Comparison of ENCODE assay signal across 1 cellular context in genomic region chr12:1500095-1500801, GRCh38.
TF ChIP-seq lines count a peak whose summit lies in the region.

No MANE protein-coding gene starts in this region.

TF ChIP-seq in K562, 482 proteins besides CTCF, POLR2A, EP300 and RAD21 (continued from another document and continues in another):
- TF ChIP-seq ZBTB43 (CRISPR knock-in tag; IDR thresholded peaks at IDR 0.05) = no peak
- TF ChIP-seq BRD4 (IDR thresholded peaks at IDR 0.05) = no peak
- TF ChIP-seq FOXA3 (CRISPR knock-in tag; conservative IDR thresholded peaks at IDR 0.05 in 1 of 2, IDR thresholded peaks at IDR 0.05 in 1 of 2) = no peak; a peak in 1 of 4 replicates
- no peak for TF ChIP-seq ATF1 (CRISPR knock-in tag; IDR thresholded peaks at IDR 0.05)
- peak; percentile 78 for TF ChIP-seq ATF1 (tag; IDR thresholded peaks at IDR 0.05)
- TF ChIP-seq TSC22D4 (tag; IDR thresholded peaks at IDR 0.05) = no peak
- no peak; the same call in 1 of the 2 replicates for TF ChIP-seq E2F4 (CRISPR knock-in tag; IDR thresholded peaks at IDR 0.05; ENCODE audit: low read depth)
- TF ChIP-seq ZKSCAN3 (CRISPR knock-in tag; IDR thresholded peaks at IDR 0.05) = no peak
- no peak for TF ChIP-seq ETS2 (tag; IDR thresholded peaks at IDR 0.05; ENCODE audit: borderline replicate concordance, poor library complexity, severe bottlenecking)
- TF ChIP-seq ZNF197 (CRISPR knock-in tag; IDR thresholded peaks at IDR 0.05; ENCODE audit: low read depth) = 0 out of 2 replicates have a peak, but pooled peaks have one; percentile 44
- TF ChIP-seq MLX (CRISPR knock-in tag; conservative IDR thresholded peaks at IDR 0.05) = no peak
- no peak for TF ChIP-seq ZBTB33 (CRISPR knock-in tag; IDR thresholded peaks at IDR 0.05)
- no peak for TF ChIP-seq NR3C1 (CRISPR knock-in tag; IDR thresholded peaks at IDR 0.05)
- TF ChIP-seq HLTF (IDR thresholded peaks at IDR 0.05) = no peak
- no peak for TF ChIP-seq SP1 (CRISPR knock-in tag; IDR thresholded peaks at IDR 0.05)
- no peak for TF ChIP-seq TBP (optimal IDR thresholded peaks at IDR 0.05; ENCODE audit: low read depth, low read length)
- 0 out of 2 replicates have a peak, but pooled peaks have one; percentile 18 for TF ChIP-seq JUN (IDR thresholded peaks at IDR 0.05; ENCODE audit: borderline replicate concordance, low read depth, low read length)
- no peak for TF ChIP-seq JUN (CRISPR knock-in tag; IDR thresholded peaks at IDR 0.05; ENCODE audit: borderline replicate concordance)
- TF ChIP-seq ATF7 (IDR thresholded peaks at IDR 0.05) = peak; percentile 79
- peak; percentile 51 for TF ChIP-seq HMGN3 (IDR thresholded peaks at IDR 0.05; ENCODE audit: borderline replicate concordance, extremely low read depth, insufficient read length, low read depth, low read length)
- TF ChIP-seq MAFF (IDR thresholded peaks at IDR 0.05; ENCODE audit: low read length) = peak; percentile 89
- no peak for TF ChIP-seq SMAD2 (IDR thresholded peaks at IDR 0.05; ENCODE audit: low read depth, low read length)
- TF ChIP-seq CBX8 (IDR thresholded peaks at IDR 0.05; ENCODE audit: borderline replicate concordance, extremely low read depth, low read depth, low read length, poor library complexity, severe bottlenecking) = no peak
- TF ChIP-seq MNT (conservative IDR thresholded peaks at IDR 0.05) = peak in 1 of 2 experiments; percentile 65; a peak in 3 of 4 replicates
- peak; percentile 33 for TF ChIP-seq CCNT2 (IDR thresholded peaks at IDR 0.05; ENCODE audit: borderline replicate concordance, extremely low read depth, insufficient read length, low read depth, low read length)
- TF ChIP-seq UBTF (IDR thresholded peaks at IDR 0.05; ENCODE audit: borderline replicate concordance in 1 of 2, low read depth in 2 of 2, low read length in 2 of 2) = no peak
- TF ChIP-seq NCOA4 (IDR thresholded peaks at IDR 0.05; ENCODE audit: partially characterized antibody) = no peak
- TF ChIP-seq ZNF740 (CRISPR knock-in tag; IDR thresholded peaks at IDR 0.05) = no peak
- TF ChIP-seq ZNF740 (tag; IDR thresholded peaks at IDR 0.05) = no peak
- TF ChIP-seq NFE2L1 (tag; IDR thresholded peaks at IDR 0.05; ENCODE audit: borderline replicate concordance, low read depth) = peak; percentile 65
- no peak for TF ChIP-seq XRCC5 (IDR thresholded peaks at IDR 0.05; ENCODE audit: low read depth, low read length)
- TF ChIP-seq NFIX (CRISPR knock-in tag; IDR thresholded peaks at IDR 0.05; ENCODE audit: low read depth) = no peak
- TF ChIP-seq PHF21A (IDR thresholded peaks at IDR 0.05; ENCODE audit: borderline replicate concordance, low read depth) = no peak
- no peak for TF ChIP-seq PHB2 (IDR thresholded peaks at IDR 0.05; ENCODE audit: low read depth)
- TF ChIP-seq SRSF7 (optimal IDR thresholded peaks at IDR 0.05; ENCODE audit: low read depth, low read length) = no peak
- no peak for TF ChIP-seq DMBX1 (CRISPR knock-in tag; IDR thresholded peaks at IDR 0.05; ENCODE audit: borderline replicate concordance)
- no peak for TF ChIP-seq CLOCK (CRISPR knock-in tag; IDR thresholded peaks at IDR 0.05; ENCODE audit: borderline replicate concordance)
- TF ChIP-seq KAT8 (IDR thresholded peaks at IDR 0.05; ENCODE audit: low read depth) = no peak
- no peak for TF ChIP-seq ELF4 (CRISPR knock-in tag; IDR thresholded peaks at IDR 0.05)
- TF ChIP-seq ZNF655 (CRISPR knock-in tag; IDR thresholded peaks at IDR 0.05) = no peak
- no peak for TF ChIP-seq GATA2 (CRISPR knock-in tag; IDR thresholded peaks at IDR 0.05)
- TF ChIP-seq ZBED1 (IDR thresholded peaks at IDR 0.05) = no peak
- TF ChIP-seq PTRF (tag; IDR thresholded peaks at IDR 0.05) = no peak
- no peak for TF ChIP-seq E2F1 (CRISPR knock-in tag; IDR thresholded peaks at IDR 0.05)
- no peak for TF ChIP-seq ZNF449 (CRISPR knock-in tag; IDR thresholded peaks at IDR 0.05)
- no peak; a peak in 1 of 4 replicates for TF ChIP-seq KDM1A (IDR thresholded peaks at IDR 0.05)
- TF ChIP-seq HMBOX1 (IDR thresholded peaks at IDR 0.05) = no peak
- TF ChIP-seq PTBP1 (IDR thresholded peaks at IDR 0.05; ENCODE audit: low read depth, low read length) = no peak
